ENCODE assay signal across 15 cellular contexts in the genomic region with DNA sequence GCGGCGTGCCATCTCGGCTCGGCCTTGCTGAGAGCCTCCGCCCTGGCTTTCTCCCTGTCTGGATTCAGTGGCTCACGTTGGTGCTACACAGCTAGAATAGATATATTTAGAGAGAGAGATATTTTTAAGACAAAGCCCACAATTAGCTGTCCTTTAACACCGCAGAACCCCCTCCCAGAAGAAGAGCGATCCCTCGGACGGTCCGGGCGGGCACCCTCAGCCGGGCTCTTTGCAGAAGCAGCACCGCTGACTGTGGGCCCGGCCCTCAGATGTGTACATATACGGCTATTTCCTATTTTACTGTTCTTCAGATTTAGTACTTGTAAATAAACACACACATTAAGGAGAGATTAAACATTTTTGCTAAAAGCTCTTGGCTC.
"Had no signal": no experiment of that assay in that cellular context is flagged by ENCODE, and none has a peak within 500 bp of the region (broad histone marks: within the 10 kb centered on the region; RNA-seq: fewer than 3 reads in every experiment).

No MANE protein-coding gene starts in this region.

- H2AFZ ChIP-seq: hepatocyte had no signal

- H3K27ac Mint-ChIP-seq: activated CD4-positive, alpha-beta memory T cell treated with anti-CD3 and anti-CD28 coated beads, Interleukin-2, amount 10 ng/mL, durations not matched to agents 7 days and 5 days; activated T-cell treated with anti-CD3 and anti-CD28 coated beads, Interleukin-2, amount 50 U/mL, for 72 hours; effector memory CD8-positive, alpha-beta T cell; stimulated activated naive CD8-positive, alpha-beta T cell treated with anti-CD3 and anti-CD28 coated beads, Interleukin-15, Interleukin-2, amounts not matched to agents 100 ng/mL and 50 ng/mL, for 24 hours had no signal

- DNase-seq: activated CD4-positive, alpha-beta memory T cell treated with anti-CD3 and anti-CD28 coated beads, Interleukin-2, amount 10 ng/mL, durations not matched to agents 7 days and 5 days; activated CD4-positive, alpha-beta T cell treated with anti-CD3 and anti-CD28 coated beads for 1 hour; activated gamma-delta T cell treated with Interleukin-2 at 50 U/mL for 16 hours; activated T-cell treated with anti-CD3 and anti-CD28 coated beads, Interleukin-2, amount 50 U/mL, for 72 hours; cortex of kidney; effector memory CD8-positive, alpha-beta T cell; kidney glomerular epithelial cell; stimulated activated CD4-positive, alpha-beta T cell treated with anti-CD3 and anti-CD28 coated beads, Interleukin-12 subunit alpha, Interleukin-12 subunit beta, amount 100 ng/mL, for 4 hours; stimulated activated CD8-positive, alpha-beta memory T cell treated with anti-CD3 and anti-CD28 coated beads, Interleukin-4, amount 100 ng/mL, for 48 hours; thyroid gland had no signal

- H3K4me1 Mint-ChIP-seq: activated CD4-positive, alpha-beta memory T cell treated with anti-CD3 and anti-CD28 coated beads, Interleukin-2, amount 10 ng/mL, durations not matched to agents 7 days and 5 days had no signal

- H3K4me3 ChIP-seq: gastroesophageal sphincter, hepatocyte, right lobe of liver, thyroid gland had no signal

- H3K9me3 Mint-ChIP-seq: activated CD4-positive, alpha-beta memory T cell treated with anti-CD3 and anti-CD28 coated beads, Interleukin-2, amount 10 ng/mL, durations not matched to agents 7 days and 5 days; activated T-cell treated with anti-CD3 and anti-CD28 coated beads, Interleukin-2, amount 50 U/mL, for 72 hours; effector memory CD8-positive, alpha-beta T cell; stimulated activated naive CD8-positive, alpha-beta T cell treated with anti-CD3 and anti-CD28 coated beads, Interleukin-15, Interleukin-2, amounts not matched to agents 100 ng/mL and 50 ng/mL, for 24 hours had no signal

- H3K27me3 ChIP-seq: gastroesophageal sphincter, hepatocyte, right lobe of liver, thyroid gland had no signal

- H3K4me3 Mint-ChIP-seq: activated CD4-positive, alpha-beta memory T cell treated with anti-CD3 and anti-CD28 coated beads, Interleukin-2, amount 10 ng/mL, durations not matched to agents 7 days and 5 days; activated T-cell treated with anti-CD3 and anti-CD28 coated beads, Interleukin-2, amount 50 U/mL, for 72 hours; effector memory CD8-positive, alpha-beta T cell; stimulated activated naive CD8-positive, alpha-beta T cell treated with anti-CD3 and anti-CD28 coated beads, Interleukin-15, Interleukin-2, amounts not matched to agents 100 ng/mL and 50 ng/mL, for 24 hours had no signal

- H3K27ac ChIP-seq: epithelial cell of prostate, gastroesophageal sphincter, hepatocyte, right lobe of liver, thyroid gland had no signal

- H3K36me3 ChIP-seq: right lobe of liver had no signal

- H3K4me1 ChIP-seq: right lobe of liver had no signal

- H3K9me3 ChIP-seq: gastroesophageal sphincter, right lobe of liver, thyroid gland had no signal

- H3K27me3 Mint-ChIP-seq: activated CD4-positive, alpha-beta memory T cell treated with anti-CD3 and anti-CD28 coated beads, Interleukin-2, amount 10 ng/mL, durations not matched to agents 7 days and 5 days; stimulated activated naive CD8-positive, alpha-beta T cell treated with anti-CD3 and anti-CD28 coated beads, Interleukin-15, Interleukin-2, amounts not matched to agents 100 ng/mL and 50 ng/mL, for 24 hours had no signal

- H3K79me2 ChIP-seq: hepatocyte had no signal

- H3K4me2 ChIP-seq: hepatocyte had no signal

- ATAC-seq: activated T-cell treated with anti-CD3 and anti-CD28 coated beads, Interleukin-2, amount 50 U/mL, for 72 hours; effector memory CD8-positive, alpha-beta T cell; gastroesophageal sphincter; right lobe of liver had no signal
